ENCODE assay signal across 1 cellular context in the genomic region with DNA sequence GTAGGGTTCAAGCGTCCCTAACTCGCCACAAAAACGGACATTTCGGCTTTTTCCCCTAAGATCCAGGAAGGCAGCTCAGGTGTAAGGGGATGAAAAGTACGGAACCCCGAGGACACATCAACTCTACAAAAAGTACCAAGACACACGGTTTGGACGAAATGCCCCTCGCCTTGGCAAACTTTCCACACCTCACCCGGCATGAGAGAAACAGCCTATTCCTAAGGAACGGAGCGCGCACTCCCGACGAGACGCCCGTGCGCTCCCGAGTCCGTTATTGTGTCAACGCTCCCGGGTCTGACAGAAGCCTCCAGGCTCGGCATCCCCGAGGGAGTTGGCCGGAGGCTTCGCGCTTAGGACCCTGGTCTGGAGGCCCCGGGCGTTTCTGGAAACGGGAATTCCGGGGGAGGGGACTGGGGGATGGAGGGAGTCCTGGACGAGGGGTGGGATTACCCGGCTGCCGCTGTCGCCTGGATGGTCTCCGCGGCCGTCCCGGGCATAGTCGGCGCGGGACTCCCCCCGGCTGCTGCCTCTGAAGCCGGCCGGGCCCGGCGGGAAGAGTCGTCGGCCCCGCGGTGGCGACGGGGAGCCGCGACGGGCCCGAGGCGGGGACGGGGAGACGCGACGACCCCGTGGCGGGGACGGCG.
A peak's percentile ranks its signal among the peaks of the same experiment; 100 is the strongest.
TF ChIP-seq lines count a peak whose summit lies in the region.

No MANE protein-coding gene starts in this region.

TF ChIP-seq in HepG2, 621 proteins besides CTCF, POLR2A, EP300 and RAD21 (continued from another document and continues in another):
- TF ChIP-seq HOXA5 (CRISPR knock-in tag; IDR thresholded peaks at IDR 0.05) = no peak
- no peak for TF ChIP-seq ZNF772 (CRISPR knock-in tag; IDR thresholded peaks at IDR 0.05)
- TF ChIP-seq, protein P1, sequence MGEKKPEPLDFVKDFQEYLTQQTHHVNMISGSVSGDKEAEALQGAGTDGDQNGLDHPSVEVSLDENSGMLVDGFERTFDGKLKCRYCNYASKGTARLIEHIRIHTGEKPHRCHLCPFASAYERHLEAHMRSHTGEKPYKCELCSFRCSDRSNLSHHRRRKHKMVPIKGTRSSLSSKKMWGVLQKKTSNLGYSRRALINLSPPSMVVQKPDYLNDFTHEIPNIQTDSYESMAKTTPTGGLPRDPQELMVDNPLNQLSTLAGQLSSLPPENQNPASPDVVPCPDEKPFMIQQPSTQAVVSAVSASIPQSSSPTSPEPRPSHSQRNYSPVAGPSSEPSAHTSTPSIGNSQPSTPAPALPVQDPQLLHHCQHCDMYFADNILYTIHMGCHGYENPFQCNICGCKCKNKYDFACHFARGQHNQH (CRISPR knock-in tag; IDR thresholded peaks at IDR 0.05) = no peak
- TF ChIP-seq MAFK (conservative IDR thresholded peaks at IDR 0.05 in 1 of 2, IDR thresholded peaks at IDR 0.05 in 1 of 2; ENCODE audit: low read length in 2 of 2) = no peak
- TF ChIP-seq PAF1 (CRISPR knock-in tag; IDR thresholded peaks at IDR 0.05) = no peak
- TF ChIP-seq, protein P2, sequence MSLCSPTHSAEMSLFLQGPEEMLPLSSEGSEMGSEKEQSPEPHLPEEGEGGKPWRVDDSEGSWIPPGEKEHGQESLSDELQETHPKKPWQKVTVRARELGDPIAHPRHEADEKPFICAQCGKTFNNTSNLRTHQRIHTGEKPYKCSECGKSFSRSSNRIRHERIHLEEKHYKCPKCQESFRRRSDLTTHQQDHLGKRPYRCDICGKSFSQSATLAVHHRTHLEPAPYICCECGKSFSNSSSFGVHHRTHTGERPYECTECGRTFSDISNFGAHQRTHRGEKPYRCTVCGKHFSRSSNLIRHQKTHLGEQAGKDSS (CRISPR knock-in tag; IDR thresholded peaks at IDR 0.05; ENCODE audit: borderline replicate concordance, low read depth) = no peak
- TF ChIP-seq ZFYVE20 (CRISPR knock-in tag; IDR thresholded peaks at IDR 0.05; ENCODE audit: borderline replicate concordance, low read depth) = no peak
- TF ChIP-seq ZNF841 (CRISPR knock-in tag; IDR thresholded peaks at IDR 0.05; ENCODE audit: borderline replicate concordance) = no peak
- TF ChIP-seq, protein P3, sequence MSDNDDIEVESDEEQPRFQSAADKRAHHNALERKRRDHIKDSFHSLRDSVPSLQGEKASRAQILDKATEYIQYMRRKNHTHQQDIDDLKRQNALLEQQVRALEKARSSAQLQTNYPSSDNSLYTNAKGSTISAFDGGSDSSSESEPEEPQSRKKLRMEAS (IDR thresholded peaks at IDR 0.05) = no peak; the same call in 1 of the 2 replicates
- TF ChIP-seq YEATS4 (CRISPR knock-in tag; IDR thresholded peaks at IDR 0.05; ENCODE audit: borderline replicate concordance) = no peak
- TF ChIP-seq SMC3 (IDR thresholded peaks at IDR 0.05; ENCODE audit: low read length) = no peak
- TF ChIP-seq, protein P4, sequence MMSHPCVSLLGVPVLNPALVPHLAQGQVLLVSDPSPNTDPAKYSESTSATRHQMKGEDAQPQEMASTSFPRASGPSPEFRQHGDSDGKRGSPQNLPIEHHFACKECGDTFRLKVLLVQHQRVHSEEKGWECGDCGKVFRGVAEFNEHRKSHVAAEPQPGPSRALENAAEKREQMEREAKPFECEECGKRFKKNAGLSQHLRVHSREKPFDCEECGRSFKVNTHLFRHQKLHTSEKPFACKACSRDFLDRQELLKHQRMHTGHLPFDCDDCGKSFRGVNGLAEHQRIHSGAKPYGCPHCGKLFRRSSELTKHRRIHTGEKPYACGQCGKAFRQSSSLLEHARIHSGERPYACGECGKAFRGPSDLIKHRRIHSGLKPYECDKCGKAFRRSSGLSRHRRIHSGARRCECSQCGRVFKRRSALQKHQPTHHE (CRISPR knock-in tag; IDR thresholded peaks at IDR 0.05; ENCODE audit: borderline replicate concordance) = no peak
- TF ChIP-seq ZIK1 (CRISPR knock-in tag; IDR thresholded peaks at IDR 0.05; ENCODE audit: borderline replicate concordance, low read depth) = 0 out of 2 replicates have a peak, but pooled peaks have one; percentile 16
- TF ChIP-seq, protein P5, sequence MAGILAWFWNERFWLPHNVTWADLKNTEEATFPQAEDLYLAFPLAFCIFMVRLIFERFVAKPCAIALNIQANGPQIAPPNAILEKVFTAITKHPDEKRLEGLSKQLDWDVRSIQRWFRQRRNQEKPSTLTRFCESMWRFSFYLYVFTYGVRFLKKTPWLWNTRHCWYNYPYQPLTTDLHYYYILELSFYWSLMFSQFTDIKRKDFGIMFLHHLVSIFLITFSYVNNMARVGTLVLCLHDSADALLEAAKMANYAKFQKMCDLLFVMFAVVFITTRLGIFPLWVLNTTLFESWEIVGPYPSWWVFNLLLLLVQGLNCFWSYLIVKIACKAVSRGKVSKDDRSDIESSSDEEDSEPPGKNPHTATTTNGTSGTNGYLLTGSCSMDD (CRISPR knock-in tag; IDR thresholded peaks at IDR 0.05) = no peak
- TF ChIP-seq WIZ (CRISPR knock-in tag; IDR thresholded peaks at IDR 0.05) = no peak
- TF ChIP-seq ZNF709 (CRISPR knock-in tag; IDR thresholded peaks at IDR 0.05) = 0 out of 2 replicates have a peak, but pooled peaks have one; percentile 55
- TF ChIP-seq ONECUT2 (CRISPR knock-in tag; IDR thresholded peaks at IDR 0.05) = no peak
- TF ChIP-seq, protein P6, sequence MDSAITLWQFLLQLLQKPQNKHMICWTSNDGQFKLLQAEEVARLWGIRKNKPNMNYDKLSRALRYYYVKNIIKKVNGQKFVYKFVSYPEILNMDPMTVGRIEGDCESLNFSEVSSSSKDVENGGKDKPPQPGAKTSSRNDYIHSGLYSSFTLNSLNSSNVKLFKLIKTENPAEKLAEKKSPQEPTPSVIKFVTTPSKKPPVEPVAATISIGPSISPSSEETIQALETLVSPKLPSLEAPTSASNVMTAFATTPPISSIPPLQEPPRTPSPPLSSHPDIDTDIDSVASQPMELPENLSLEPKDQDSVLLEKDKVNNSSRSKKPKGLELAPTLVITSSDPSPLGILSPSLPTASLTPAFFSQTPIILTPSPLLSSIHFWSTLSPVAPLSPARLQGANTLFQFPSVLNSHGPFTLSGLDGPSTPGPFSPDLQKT (CRISPR knock-in tag; IDR thresholded peaks at IDR 0.05; ENCODE audit: borderline replicate concordance) = no peak
- 0 out of 2 replicates have a peak, but pooled peaks have one; percentile 39 for TF ChIP-seq EED (CRISPR knock-in tag; IDR thresholded peaks at IDR 0.05)
- no peak for TF ChIP-seq KDM5A (IDR thresholded peaks at IDR 0.05; ENCODE audit: borderline replicate concordance, low read length)
- TF ChIP-seq, protein P7, sequence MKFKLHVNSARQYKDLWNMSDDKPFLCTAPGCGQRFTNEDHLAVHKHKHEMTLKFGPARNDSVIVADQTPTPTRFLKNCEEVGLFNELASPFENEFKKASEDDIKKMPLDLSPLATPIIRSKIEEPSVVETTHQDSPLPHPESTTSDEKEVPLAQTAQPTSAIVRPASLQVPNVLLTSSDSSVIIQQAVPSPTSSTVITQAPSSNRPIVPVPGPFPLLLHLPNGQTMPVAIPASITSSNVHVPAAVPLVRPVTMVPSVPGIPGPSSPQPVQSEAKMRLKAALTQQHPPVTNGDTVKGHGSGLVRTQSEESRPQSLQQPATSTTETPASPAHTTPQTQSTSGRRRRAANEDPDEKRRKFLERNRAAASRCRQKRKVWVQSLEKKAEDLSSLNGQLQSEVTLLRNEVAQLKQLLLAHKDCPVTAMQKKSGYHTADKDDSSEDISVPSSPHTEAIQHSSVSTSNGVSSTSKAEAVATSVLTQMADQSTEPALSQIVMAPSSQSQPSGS (CRISPR knock-in tag; IDR thresholded peaks at IDR 0.05) = peak; percentile 16; the same call in 1 of the 2 replicates
- no peak for TF ChIP-seq ZNF839 (CRISPR knock-in tag; IDR thresholded peaks at IDR 0.05; ENCODE audit: borderline replicate concordance)
- TF ChIP-seq, protein P8, sequence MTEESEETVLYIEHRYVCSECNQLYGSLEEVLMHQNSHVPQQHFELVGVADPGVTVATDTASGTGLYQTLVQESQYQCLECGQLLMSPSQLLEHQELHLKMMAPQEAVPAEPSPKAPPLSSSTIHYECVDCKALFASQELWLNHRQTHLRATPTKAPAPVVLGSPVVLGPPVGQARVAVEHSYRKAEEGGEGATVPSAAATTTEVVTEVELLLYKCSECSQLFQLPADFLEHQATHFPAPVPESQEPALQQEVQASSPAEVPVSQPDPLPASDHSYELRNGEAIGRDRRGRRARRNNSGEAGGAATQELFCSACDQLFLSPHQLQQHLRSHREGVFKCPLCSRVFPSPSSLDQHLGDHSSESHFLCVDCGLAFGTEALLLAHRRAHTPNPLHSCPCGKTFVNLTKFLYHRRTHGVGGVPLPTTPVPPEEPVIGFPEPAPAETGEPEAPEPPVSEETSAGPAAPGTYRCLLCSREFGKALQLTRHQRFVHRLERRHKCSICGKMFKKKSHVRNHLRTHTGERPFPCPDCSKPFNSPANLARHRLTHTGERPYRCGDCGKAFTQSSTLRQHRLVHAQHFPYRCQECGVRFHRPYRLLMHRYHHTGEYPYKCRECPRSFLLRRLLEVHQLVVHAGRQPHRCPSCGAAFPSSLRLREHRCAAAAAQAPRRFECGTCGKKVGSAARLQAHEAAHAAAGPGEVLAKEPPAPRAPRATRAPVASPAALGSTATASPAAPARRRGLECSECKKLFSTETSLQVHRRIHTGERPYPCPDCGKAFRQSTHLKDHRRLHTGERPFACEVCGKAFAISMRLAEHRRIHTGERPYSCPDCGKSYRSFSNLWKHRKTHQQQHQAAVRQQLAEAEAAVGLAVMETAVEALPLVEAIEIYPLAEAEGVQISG (CRISPR knock-in tag; IDR thresholded peaks at IDR 0.05) = peak; percentile 12; the same call in 1 of the 2 replicates
- TF ChIP-seq ZNF816 (CRISPR knock-in tag; IDR thresholded peaks at IDR 0.05; ENCODE audit: borderline replicate concordance) = no peak
- TF ChIP-seq ZNF12 (CRISPR knock-in tag; IDR thresholded peaks at IDR 0.05) = no peak
- peak; percentile 52; the same call in 1 of the 2 replicates for TF ChIP-seq ZNF619 (CRISPR knock-in tag; IDR thresholded peaks at IDR 0.05)
- TF ChIP-seq ZNF205 (CRISPR knock-in tag; IDR thresholded peaks at IDR 0.05) = no peak
- no peak for TF ChIP-seq SYNCRIP (IDR thresholded peaks at IDR 0.05; ENCODE audit: insufficient read depth, low read depth, low read length)
- no peak for TF ChIP-seq ZNF670 (CRISPR knock-in tag; IDR thresholded peaks at IDR 0.05; ENCODE audit: borderline replicate concordance)
- TF ChIP-seq ZNF749 (CRISPR knock-in tag; IDR thresholded peaks at IDR 0.05; ENCODE audit: borderline replicate concordance) = 0 out of 2 replicates have a peak, but pooled peaks have one; percentile 21
- no peak for TF ChIP-seq U2AF2 (IDR thresholded peaks at IDR 0.05; ENCODE audit: low read depth, low read length)
- TF ChIP-seq, protein P9, sequence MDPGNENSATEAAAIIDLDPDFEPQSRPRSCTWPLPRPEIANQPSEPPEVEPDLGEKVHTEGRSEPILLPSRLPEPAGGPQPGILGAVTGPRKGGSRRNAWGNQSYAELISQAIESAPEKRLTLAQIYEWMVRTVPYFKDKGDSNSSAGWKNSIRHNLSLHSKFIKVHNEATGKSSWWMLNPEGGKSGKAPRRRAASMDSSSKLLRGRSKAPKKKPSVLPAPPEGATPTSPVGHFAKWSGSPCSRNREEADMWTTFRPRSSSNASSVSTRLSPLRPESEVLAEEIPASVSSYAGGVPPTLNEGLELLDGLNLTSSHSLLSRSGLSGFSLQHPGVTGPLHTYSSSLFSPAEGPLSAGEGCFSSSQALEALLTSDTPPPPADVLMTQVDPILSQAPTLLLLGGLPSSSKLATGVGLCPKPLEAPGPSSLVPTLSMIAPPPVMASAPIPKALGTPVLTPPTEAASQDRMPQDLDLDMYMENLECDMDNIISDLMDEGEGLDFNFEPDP (CRISPR knock-in tag; conservative IDR thresholded peaks at IDR 0.05) = no peak
- TF ChIP-seq, protein P10, sequence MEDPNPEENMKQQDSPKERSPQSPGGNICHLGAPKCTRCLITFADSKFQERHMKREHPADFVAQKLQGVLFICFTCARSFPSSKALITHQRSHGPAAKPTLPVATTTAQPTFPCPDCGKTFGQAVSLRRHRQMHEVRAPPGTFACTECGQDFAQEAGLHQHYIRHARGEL (CRISPR knock-in tag; IDR thresholded peaks at IDR 0.05) = no peak
- TF ChIP-seq RXRB (CRISPR knock-in tag; IDR thresholded peaks at IDR 0.05; ENCODE audit: borderline replicate concordance) = no peak
- no peak for TF ChIP-seq NR2C2 (CRISPR knock-in tag; IDR thresholded peaks at IDR 0.05; ENCODE audit: borderline replicate concordance)
- TF ChIP-seq, protein P11, sequence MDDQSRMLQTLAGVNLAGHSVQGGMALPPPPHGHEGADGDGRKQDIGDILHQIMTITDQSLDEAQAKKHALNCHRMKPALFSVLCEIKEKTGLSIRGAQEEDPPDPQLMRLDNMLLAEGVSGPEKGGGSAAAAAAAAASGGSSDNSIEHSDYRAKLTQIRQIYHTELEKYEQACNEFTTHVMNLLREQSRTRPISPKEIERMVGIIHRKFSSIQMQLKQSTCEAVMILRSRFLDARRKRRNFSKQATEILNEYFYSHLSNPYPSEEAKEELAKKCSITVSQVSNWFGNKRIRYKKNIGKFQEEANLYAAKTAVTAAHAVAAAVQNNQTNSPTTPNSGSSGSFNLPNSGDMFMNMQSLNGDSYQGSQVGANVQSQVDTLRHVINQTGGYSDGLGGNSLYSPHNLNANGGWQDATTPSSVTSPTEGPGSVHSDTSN (CRISPR knock-in tag; IDR thresholded peaks at IDR 0.05; ENCODE audit: borderline replicate concordance) = no peak
- TF ChIP-seq ZNF7 (CRISPR knock-in tag; IDR thresholded peaks at IDR 0.05) = no peak
- TF ChIP-seq, protein P12, sequence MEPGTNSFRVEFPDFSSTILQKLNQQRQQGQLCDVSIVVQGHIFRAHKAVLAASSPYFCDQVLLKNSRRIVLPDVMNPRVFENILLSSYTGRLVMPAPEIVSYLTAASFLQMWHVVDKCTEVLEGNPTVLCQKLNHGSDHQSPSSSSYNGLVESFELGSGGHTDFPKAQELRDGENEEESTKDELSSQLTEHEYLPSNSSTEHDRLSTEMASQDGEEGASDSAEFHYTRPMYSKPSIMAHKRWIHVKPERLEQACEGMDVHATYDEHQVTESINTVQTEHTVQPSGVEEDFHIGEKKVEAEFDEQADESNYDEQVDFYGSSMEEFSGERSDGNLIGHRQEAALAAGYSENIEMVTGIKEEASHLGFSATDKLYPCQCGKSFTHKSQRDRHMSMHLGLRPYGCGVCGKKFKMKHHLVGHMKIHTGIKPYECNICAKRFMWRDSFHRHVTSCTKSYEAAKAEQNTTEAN (CRISPR knock-in tag; conservative IDR thresholded peaks at IDR 0.05) = no peak
- TF ChIP-seq, protein P13, sequence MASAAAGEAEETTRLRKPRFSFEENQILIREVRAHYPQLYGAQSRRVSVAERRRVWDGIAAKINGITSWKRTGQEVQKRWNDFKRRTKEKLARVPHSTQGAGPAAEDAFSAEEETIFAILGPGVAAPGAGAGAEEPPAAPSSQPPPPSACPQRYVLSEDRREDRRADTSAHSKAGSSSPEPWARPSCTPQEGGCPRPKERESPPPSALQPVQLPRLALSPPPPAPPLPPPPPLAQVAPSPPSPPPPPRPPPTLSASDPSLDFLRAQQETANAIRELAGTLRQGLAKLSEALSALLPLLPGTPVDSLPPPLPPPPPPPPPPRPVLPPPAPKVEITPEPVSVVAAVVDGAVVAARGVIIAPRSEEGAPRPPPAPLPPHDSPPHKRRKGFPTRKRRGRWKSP (CRISPR knock-in tag; IDR thresholded peaks at IDR 0.05) = peak; percentile 10; the same call in 1 of the 2 replicates
- TF ChIP-seq, protein P14, sequence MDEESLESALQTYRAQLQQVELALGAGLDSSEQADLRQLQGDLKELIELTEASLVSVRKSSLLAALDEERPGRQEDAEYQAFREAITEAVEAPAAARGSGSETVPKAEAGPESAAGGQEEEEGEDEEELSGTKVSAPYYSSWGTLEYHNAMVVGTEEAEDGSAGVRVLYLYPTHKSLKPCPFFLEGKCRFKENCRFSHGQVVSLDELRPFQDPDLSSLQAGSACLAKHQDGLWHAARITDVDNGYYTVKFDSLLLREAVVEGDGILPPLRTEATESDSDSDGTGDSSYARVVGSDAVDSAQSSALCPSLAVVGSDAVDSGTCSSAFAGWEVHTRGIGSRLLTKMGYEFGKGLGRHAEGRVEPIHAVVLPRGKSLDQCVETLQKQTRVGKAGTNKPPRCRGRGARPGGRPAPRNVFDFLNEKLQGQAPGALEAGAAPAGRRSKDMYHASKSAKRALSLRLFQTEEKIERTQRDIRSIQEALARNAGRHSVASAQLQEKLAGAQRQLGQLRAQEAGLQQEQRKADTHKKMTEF (CRISPR knock-in tag; IDR thresholded peaks at IDR 0.05) = 0 out of 2 replicates have a peak, but pooled peaks have one; percentile 2
- TF ChIP-seq RELA (CRISPR knock-in tag; IDR thresholded peaks at IDR 0.05) = no peak
